In genomic region chr1:27366411-27367159, GRCh38 we compare ENCODE assay signal across 8 cellular contexts. TPM values are rescaled to one million over a fixed set of nuclear protein-coding genes. Genes with fewer than 3 reads are reported as not detected.
A peak's percentile ranks its signal among the peaks of the same experiment; 100 is the strongest.
DNase-seq lines count a peak whose midpoint lies in the region; ATAC-seq, FAIRE-seq and TF ChIP-seq lines count a peak whose summit lies in the region.

Gene MAP3K6, minus strand, starts transcription at chr1:27366961. Its CDS starts 364 bp downstream, at chr1:27366597.

- ATAC-seq in GM18909 (IDR thresholded peaks at IDR 0.05; ENCODE audit: poor library complexity, unreplicated experiment) (peak; percentile 31), RWPE2 (ENCODE audit: low read depth) (peak; percentile 83), GM19328 (IDR thresholded peaks at IDR 0.05; ENCODE audit: unreplicated experiment) (no peak)

- H3K4me2 ChIP-seq in Karpas-422 (ENCODE audit: low read depth, low read length, poor library complexity, severe bottlenecking) = peak within 1 kb of the TSS; percentile 100
- peak within 1 kb of the TSS; percentile 98 for H3K4me2 ChIP-seq in astrocyte (ENCODE audit: low read length)
- peak within 1 kb of the TSS; percentile 95 for H3K4me2 ChIP-seq in parathyroid adenoma (ENCODE audit: low read length)

- H4K20me1 ChIP-seq in Karpas-422 (ENCODE audit: insufficient read depth, low read depth, low read length) (no peaks in the 10 kb centered on the region), astrocyte (ENCODE audit: insufficient read depth, low read length) (no peaks in the 10 kb centered on the region)

- H3K27me3 Mint-ChIP-seq in astrocyte (ENCODE audit: low read depth, unreplicated experiment) = peaks cover 9% of the 10 kb centered on the region

- H3K79me2 ChIP-seq in Karpas-422 (ENCODE audit: low read length) = no peaks in the 10 kb centered on the region
- no peaks in the 10 kb centered on the region for H3K79me2 ChIP-seq in astrocyte (ENCODE audit: insufficient read depth, low read length)
- H3K79me2 ChIP-seq in parathyroid adenoma = no peaks in the 10 kb centered on the region

- H3K9me3 ChIP-seq in Karpas-422 (ENCODE audit: low read length) (no peaks in the 10 kb centered on the region), RWPE2 (ENCODE audit: severe bottlenecking) (no peaks in the 10 kb centered on the region), astrocyte (ENCODE audit: insufficient read depth, low read depth, low read length) (no peaks in the 10 kb centered on the region), left ventricle myocardium inferior (replicated peaks) (no peaks in the 10 kb centered on the region), parathyroid adenoma (ENCODE audit: control insufficient read depth, low read length) (no peaks in the 10 kb centered on the region)

- no peak within 1 kb of the TSS for H3K27ac ChIP-seq in Karpas-422 (ENCODE audit: low read length)
- peak within 1 kb of the TSS; percentile 91 for H3K27ac ChIP-seq in RWPE2 (ENCODE audit: poor library complexity, severe bottlenecking)
- peak within 1 kb of the TSS; percentile 86 for H3K27ac ChIP-seq in astrocyte (ENCODE audit: low read depth, low read length)
- H3K27ac ChIP-seq in left ventricle myocardium inferior (replicated peaks) = peak within 1 kb of the TSS; percentile 100
- peak within 1 kb of the TSS; percentile 92 for H3K27ac ChIP-seq in parathyroid adenoma

- TF ChIP-seq CTCF in AG10803 (conservative IDR thresholded peaks at IDR 0.05; ENCODE audit: low read length) (peak; percentile 20; the same call in 1 of the 2 replicates), RWPE2 (IDR thresholded peaks at IDR 0.05; ENCODE audit: poor library complexity, severe bottlenecking) (peak; percentile 82), astrocyte (IDR thresholded peaks at IDR 0.05; ENCODE audit: insufficient read depth, low read depth, low read length) (peak; percentile 28), left ventricle myocardium inferior (IDR thresholded peaks at IDR 0.05; ENCODE audit: borderline replicate concordance) (peak; percentile 46), parathyroid adenoma (IDR thresholded peaks at IDR 0.05) (no peak)

- intact Hi-C loops in left ventricle myocardium inferior (cut with micrococcal nuclease) = no loop called here

- peak within 1 kb of the TSS; percentile 79 for H3K9ac ChIP-seq in Karpas-422 (ENCODE audit: low read length)
- H3K9ac ChIP-seq in astrocyte (ENCODE audit: low read length) = peak within 1 kb of the TSS; percentile 81
- H3K9ac ChIP-seq in parathyroid adenoma = peak within 1 kb of the TSS; percentile 43

- no peak for FAIRE-seq in astrocyte (lab: Jason Lieb, UNC)

- H2AFZ ChIP-seq in Karpas-422 (ENCODE audit: low read length) (peak within 1 kb of the TSS; percentile 94; the same call in 1 of the 2 replicates), astrocyte (ENCODE audit: low read depth, low read length) (peak within 1 kb of the TSS; percentile 95), parathyroid adenoma (peak within 1 kb of the TSS; percentile 84)

- DNase-seq in AG10803 (ENCODE audit: low read depth) = peak; percentile 76
- peak; percentile 72 for DNase-seq in Karpas-422
- DNase-seq in RWPE2 (ENCODE audit: low spot score) = peak; percentile 92
- DNase-seq in astrocyte (ENCODE audit: low read depth) = peak; percentile 56
- peak; percentile 94 for DNase-seq in left ventricle myocardium inferior

- peak within 1 kb of the TSS; percentile 77 for H3K4me3 ChIP-seq in AG10803 (ENCODE audit: low read length)
- H3K4me3 ChIP-seq in Karpas-422 (ENCODE audit: low read length) = peak within 1 kb of the TSS; percentile 82
- peak within 1 kb of the TSS; percentile 82 for H3K4me3 ChIP-seq in RWPE2 (ENCODE audit: severe bottlenecking)
- peak within 1 kb of the TSS; percentile 70 for H3K4me3 ChIP-seq in astrocyte (ENCODE audit: insufficient read depth, low read depth, low read length)
- peak within 1 kb of the TSS; percentile 91 for H3K4me3 ChIP-seq in left ventricle myocardium inferior
- H3K4me3 ChIP-seq in parathyroid adenoma (ENCODE audit: low read depth, low read length) = peak within 1 kb of the TSS; percentile 78

- no peaks in the 10 kb centered on the region for H3K27me3 ChIP-seq in Karpas-422 (ENCODE audit: low read length)
- H3K27me3 ChIP-seq in RWPE2 (ENCODE audit: insufficient read depth, poor library complexity, severe bottlenecking) = no peaks in the 10 kb centered on the region
- H3K27me3 ChIP-seq in astrocyte (ENCODE audit: insufficient read depth, low read length) = no peaks in the 10 kb centered on the region
- no peaks in the 10 kb centered on the region for H3K27me3 ChIP-seq in left ventricle myocardium inferior (ENCODE audit: low read depth)
- no peaks in the 10 kb centered on the region for H3K27me3 ChIP-seq in parathyroid adenoma (ENCODE audit: control insufficient read depth, insufficient read depth, low read length)

- peaks cover 2% of the 10 kb centered on the region for H3K4me1 Mint-ChIP-seq in astrocyte (ENCODE audit: low read depth, unreplicated experiment)

- no peaks in the 10 kb centered on the region for H3K9me2 ChIP-seq in Karpas-422 (replicated peaks; ENCODE audit: insufficient read depth, low read length)

- H3K9me3 Mint-ChIP-seq in astrocyte (ENCODE audit: unreplicated experiment) = no peaks in the 10 kb centered on the region

- peak within 1 kb of the TSS; percentile 95 for H3K4me3 Mint-ChIP-seq in astrocyte (ENCODE audit: unreplicated experiment)

- peaks cover 12% of the 10 kb centered on the region for H3K36me3 Mint-ChIP-seq in astrocyte (ENCODE audit: low read depth, unreplicated experiment)

- peaks cover 19% of the 10 kb centered on the region for H3K4me1 ChIP-seq in Karpas-422 (ENCODE audit: low read length)
- H3K4me1 ChIP-seq in RWPE2 (ENCODE audit: insufficient read depth, poor library complexity, severe bottlenecking) = peaks cover 6% of the 10 kb centered on the region
- H3K4me1 ChIP-seq in astrocyte (ENCODE audit: insufficient read depth, low read length) = peaks cover 15% of the 10 kb centered on the region
- peaks cover 56% of the 10 kb centered on the region for H3K4me1 ChIP-seq in left ventricle myocardium inferior
- peaks cover 3% of the 10 kb centered on the region for H3K4me1 ChIP-seq in parathyroid adenoma

- H3K27ac Mint-ChIP-seq in astrocyte (ENCODE audit: unreplicated experiment) = peak within 1 kb of the TSS; percentile 98

- H3K36me3 ChIP-seq in Karpas-422 (ENCODE audit: insufficient read depth, low read length) = no peaks in the 10 kb centered on the region
- H3K36me3 ChIP-seq in RWPE2 (ENCODE audit: low read depth) = peaks cover 17% of the 10 kb centered on the region
- no peaks in the 10 kb centered on the region for H3K36me3 ChIP-seq in astrocyte (ENCODE audit: insufficient read depth, low read length)
- H3K36me3 ChIP-seq in left ventricle myocardium inferior = peaks cover 36% of the 10 kb centered on the region
- no peaks in the 10 kb centered on the region for H3K36me3 ChIP-seq in parathyroid adenoma (ENCODE audit: control insufficient read depth, insufficient read depth, low read length)

RNA-seq across cellular contexts. Expression of gene MAP3K6, which starts in this region (rescaled TPM):
- total RNA-seq in Karpas-422 (2014; rRNA removed; shearing (Covaris generic); ENCODE audit: low replicate concordance) = 3.0 and 5.2 TPM in 2 replicates
- 12.8 and 16.8 TPM in 2 replicates for total RNA-seq in astrocyte
- 45.2 TPM for total RNA-seq in left ventricle myocardium inferior
